Comparison of ENCODE assay signal across 1 cellular context in the genomic region with DNA sequence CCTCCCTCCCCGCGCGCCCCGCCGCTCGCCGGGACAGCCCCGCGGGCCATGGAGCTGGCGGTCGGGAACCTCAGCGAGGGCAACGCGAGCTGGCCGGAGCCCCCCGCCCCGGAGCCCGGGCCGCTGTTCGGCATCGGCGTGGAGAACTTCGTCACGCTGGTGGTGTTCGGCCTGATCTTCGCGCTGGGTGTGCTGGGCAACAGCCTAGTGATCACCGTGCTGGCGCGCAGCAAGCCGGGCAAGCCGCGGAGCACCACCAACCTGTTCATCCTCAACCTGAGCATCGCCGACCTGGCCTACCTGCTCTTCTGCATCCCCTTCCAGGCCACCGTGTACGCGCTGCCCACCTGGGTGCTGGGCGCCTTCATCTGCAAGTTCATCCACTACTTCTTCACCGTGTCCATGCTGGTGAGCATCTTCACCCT.
TF ChIP-seq lines count a peak whose summit lies in the region.

No MANE protein-coding gene starts in this region.

TF ChIP-seq in H1, 55 proteins besides CTCF, POLR2A, EP300 and RAD21 (continued from another document):
- TF ChIP-seq YY1 (IDR thresholded peaks at IDR 0.05; ENCODE audit: low read depth, low read length) (no peak), POU5F1 (IDR thresholded peaks at IDR 0.05; ENCODE audit: low read depth, low read length) (no peak)
TF ChIP-seq in H1: peak in this region for 1.
